23 cellular contexts compared by ENCODE assay signal in genomic region chr11:17714356-17714854, GRCh38. TPM values are rescaled to one million over a fixed set of nuclear protein-coding genes. Genes with fewer than 3 reads are reported as not detected.
A peak's percentile ranks its signal among the peaks of the same experiment; 100 is the strongest.
DNase-seq lines count a peak whose midpoint lies in the region; ATAC-seq and TF ChIP-seq lines count a peak whose summit lies in the region.
"Had no signal": no experiment of that assay in that cellular context is flagged by ENCODE, and none has a peak within 500 bp of the region (broad histone marks: within the 10 kb centered on the region; RNA-seq: fewer than 3 reads in every experiment).

No MANE protein-coding gene starts in this region.

- H3K4me1 ChIP-seq in HCT116 (ENCODE audit: control insufficient read depth in 1 of 2, insufficient read depth in 2 of 2, low read length in 2 of 2) (no peaks in the 10 kb centered on the region), osteoblast (ENCODE audit: insufficient read depth, low read length) (no peaks in the 10 kb centered on the region), transverse colon (peaks cover 0 to 3% (median 0%) of the 10 kb centered on the region in 4 donors)
- H3K4me1 ChIP-seq: BLaER1, breast epithelium had no signal

- in situ Hi-C loops in transverse colon (cut with MboI; ENCODE audit: low pct_ligation_motif_present in 1 of 4, low pct_unique_long_range_greater_than_20kb in 1 of 4, low sequenced_read_pairs in 3 of 4) = no loop called here

- H3K36me3 ChIP-seq in HCT116 (ENCODE audit: control insufficient read depth in 1 of 2, insufficient read depth in 2 of 2, low read length in 2 of 2) (no peaks in the 10 kb centered on the region), osteoblast (ENCODE audit: insufficient read depth, low read length) (no peaks in the 10 kb centered on the region), transverse colon (no peaks in the 10 kb centered on the region)
- H3K36me3 ChIP-seq: BLaER1, breast epithelium, tibial nerve had no signal

- no peaks in the 10 kb centered on the region for H3K9me3 ChIP-seq in HCT116 (ENCODE audit: control insufficient read depth in 1 of 2, insufficient read depth in 1 of 2, low read depth in 1 of 2, low read length in 2 of 2)
- H3K9me3 ChIP-seq in osteoblast (ENCODE audit: low read depth, low read length) = no peaks in the 10 kb centered on the region
- H3K9me3 ChIP-seq in transverse colon = no peaks in the 10 kb centered on the region
- H3K9me3 ChIP-seq: BLaER1, breast epithelium, tibial nerve had no signal

- H3K27me3 ChIP-seq in HCT116 (ENCODE audit: insufficient read depth, low read length) (peaks cover 22% of the 10 kb centered on the region; the same call in 1 of the 2 replicates), osteoblast (ENCODE audit: insufficient read depth, low read length) (peaks cover 66% of the 10 kb centered on the region), transverse colon (peaks cover 79% of the 10 kb centered on the region)

- H3K79me2 ChIP-seq in HCT116 (ENCODE audit: insufficient read depth, low read length) (no peaks in the 10 kb centered on the region), osteoblast (ENCODE audit: insufficient read depth, low read length) (no peaks in the 10 kb centered on the region)

- H3K4me3 ChIP-seq in HCT116 (replicated peaks in 1 of 2; ENCODE audit: low read depth in 1 of 2, low read length in 2 of 2) (no peak overlapping the region), osteoblast (ENCODE audit: insufficient read depth, low read length) (no peak overlapping the region), transverse colon (no peak overlapping the region)
- H3K4me3 ChIP-seq: BLaER1, breast epithelium, skin epidermis, tibial nerve had no signal

- TF ChIP-seq CTCF in HCT116 (IDR thresholded peaks at IDR 0.05 in 2 of 3, conservative IDR thresholded peaks at IDR 0.05 in 1 of 3; ENCODE audit: borderline replicate concordance in 1 of 3, insufficient read depth in 1 of 3, low read depth in 2 of 3, low read length in 2 of 3) (peak; percentile 13 to 21 (median 19); a peak in 1 of 6 replicates), osteoblast (IDR thresholded peaks at IDR 0.05; ENCODE audit: extremely low read depth, low read depth, low read length) (no peak), transverse colon (IDR thresholded peaks at IDR 0.05) (no peak)

- no peak for TF ChIP-seq POLR2A in HCT116 (IDR thresholded peaks at IDR 0.05; ENCODE audit: borderline replicate concordance, extremely low read depth, insufficient read depth, insufficient read length)
- TF ChIP-seq POLR2A in transverse colon (IDR thresholded peaks at IDR 0.05) = no peak

- H3K4me2 ChIP-seq in HCT116 (ENCODE audit: low read length) (no peak overlapping the region), osteoblast (ENCODE audit: insufficient read depth, low read length) (no peak overlapping the region)
- H3K4me2 ChIP-seq: BLaER1 had no signal

- intact Hi-C loops in HCT116 (cut with micrococcal nuclease) = no loop called here
- intact Hi-C loops in transverse colon (cut with DNase I; ENCODE audit: low total_unique reads) = no loop called here

- H3K27ac ChIP-seq in HCT116 (ENCODE audit: low read depth, low read length) (no peak overlapping the region), osteoblast (ENCODE audit: low read depth, low read length) (no peak overlapping the region), transverse colon (no peak overlapping the region)
- H3K27ac ChIP-seq: BLaER1, breast epithelium, skin epidermis, tibial nerve had no signal

- ATAC-seq in HCT116 (peak; percentile 63), esophagus mucosa (peak; percentile 25)
- ATAC-seq: activated T-helper 17 cell treated with anti-CD3 and anti-CD28 coated beads, Interleukin-2, amount 50 U/mL, for 72 hours had no signal

- no TSS peak for BruUV-seq in HCT116 (replicated peaks; lab: Mats Ljungman, UMichigan)

- CTCF ChIA-PET in HCT116 (lab: Charles Lee) = interaction anchor here (1.3 kb wide), 1 partner anchor 116 kb away, joined by 6 read pairs; no protein-coding TSS in a partner anchor

- POLR2A ChIA-PET in HCT116 (lab: Charles Lee) = no interaction called here

- DNase-seq in D341Med (ENCODE audit: low spot score) = peak; percentile 66
- no peak for DNase-seq in HCT116 (ENCODE audit: low read depth, low spot score)
- peak; percentile 27 for DNase-seq in osteoblast (ENCODE audit: insufficient read length, low spot score, missing footprints)
- no peak for DNase-seq in NCI-H226
- DNase-seq in transverse colon = no peak
- DNase-seq in C1 segment of cervical spinal cord (lab: John Stamatoyannopoulos, UW) = no peak
- DNase-seq: ACHN; activated CD4-positive, alpha-beta T cell treated with anti-CD3 and anti-CD28 coated beads, Interleukin-2, amount 50 U/mL, for 48 hours; activated CD8-positive, alpha-beta memory T cell treated with anti-CD3 and anti-CD28 coated beads, Interleukin-2, amount 50 U/mL, for 4 hours; amygdala; COR-L47; Kasumi-1; NCI-H187 had no signal

- no peak overlapping the region for H3K9ac ChIP-seq in HCT116 (ENCODE audit: low read length)
- H3K9ac ChIP-seq: BLaER1 had no signal

- peak; percentile 46; the same call in 1 of the 2 replicates for TF ChIP-seq RAD21 in HCT116 (IDR thresholded peaks at IDR 0.05; ENCODE audit: low read depth)

- RAD21 ChIA-PET in HCT116 (lab: Charles Lee; ENCODE audit: low non-redundant PET in 1 of 2, low total read pairs in 2 of 2, uncharacterized antibody in 2 of 2, unreplicated experiment in 2 of 2) = no interaction called here

- no peak overlapping the region for H2AFZ ChIP-seq in HCT116 (ENCODE audit: low read depth, low read length, poor library complexity, severe bottlenecking)
- H2AFZ ChIP-seq in osteoblast (ENCODE audit: low read length) = no peak overlapping the region

- no peak for TF ChIP-seq EP300 in transverse colon (IDR thresholded peaks at IDR 0.05; ENCODE audit: low read depth)

- H3K9me2 ChIP-seq in HCT116 (ENCODE audit: insufficient read depth) = no peaks in the 10 kb centered on the region

- H4K20me1 ChIP-seq in HCT116 (ENCODE audit: insufficient read depth) = no peaks in the 10 kb centered on the region
- no peaks in the 10 kb centered on the region for H4K20me1 ChIP-seq in osteoblast (ENCODE audit: insufficient read depth, low read length)
- H4K20me1 ChIP-seq: BLaER1 had no signal

- WGBS in transverse colon (ENCODE audit: low coverage in 1 of 2), 2 donors = 48% methylated on average over 8 of the region's 8 CpGs; no CpG with 5 or more reads in 1 of the 2 donors

TF ChIP-seq in HCT116, 20 proteins besides CTCF, POLR2A, EP300 and RAD21:
- TF ChIP-seq ZFX (IDR thresholded peaks at IDR 0.05) (no peak), REST (IDR thresholded peaks at IDR 0.05; ENCODE audit: low read depth) (no peak), ELF1 (IDR thresholded peaks at IDR 0.05; ENCODE audit: borderline replicate concordance, low read depth) (no peak), ATF3 (IDR thresholded peaks at IDR 0.05) (no peak), EGR1 (IDR thresholded peaks at IDR 0.05; ENCODE audit: low read depth) (no peak), FOSL1 (IDR thresholded peaks at IDR 0.05; ENCODE audit: low read depth) (no peak), JUND (IDR thresholded peaks at IDR 0.05) (no peak), EZH2phosphoT487 (IDR thresholded peaks at IDR 0.05; ENCODE audit: borderline replicate concordance) (no peak), CEBPB (IDR thresholded peaks at IDR 0.05; ENCODE audit: low read depth) (no peak), SRF (IDR thresholded peaks at IDR 0.05; ENCODE audit: low read depth) (no peak), MAX (IDR thresholded peaks at IDR 0.05) (no peak)
TF ChIP-seq in HCT116: peak in this region for 0.

RNA-seq across cellular contexts. Expression of gene MYOD1, which starts 5.0 kb away (rescaled TPM):
- not detected for total RNA-seq in HCT116 (2021; ENCODE audit: unreplicated experiment)
- polyA plus RNA-seq in HCT116 (2012) = not detected in 2 replicates
- total RNA-seq in esophagus mucosa = not detected
- total RNA-seq in osteoblast = not detected in 2 replicates
- not detected for total RNA-seq in transverse colon
- total RNA-seq: activated T-helper 17 cell treated with anti-CD3 and anti-CD28 coated beads, Interleukin-2, amount 50 U/mL, for 72 hours; breast epithelium; kidney epithelial cell; progenitor cell of endocrine pancreas; SK-MEL-5; T-cell; tibial nerve had no signal

RNA-seq across cellular contexts. Expression of gene KCNC1, which starts 20.2 kb away (rescaled TPM):
- 0.12 TPM for total RNA-seq in HCT116 (2021; ENCODE audit: unreplicated experiment)
- 0.25 and 0.51 TPM in 2 replicates for polyA plus RNA-seq in HCT116 (2012)
- not detected for total RNA-seq in esophagus mucosa
- total RNA-seq in osteoblast = under 0.01 TPM in 1 of 2 replicates, not detected in the other
- under 1 TPM in 1 of 4 donors, not detected in 3; 0.14 TPM for total RNA-seq in transverse colon
- total RNA-seq: activated T-helper 17 cell treated with anti-CD3 and anti-CD28 coated beads, Interleukin-2, amount 50 U/mL, for 72 hours; kidney epithelial cell; T-cell; tibial nerve had no signal

Comparison
In these comparisons a context has a peak if more than half of its experiments do, and no peak if none do; other contexts are left out.
1. DNase-seq: peak in D341Med (single experiment) and osteoblast (single experiment); none in HCT116 (single experiment), NCI-H226 (single experiment), transverse colon (single experiment) and C1 segment of cervical spinal cord (0 of 14).
2. CTCF ChIP-seq: peak in HCT116 (3 of 3); none in osteoblast (single experiment) and transverse colon (0 of 5).